27 cellular contexts compared by ENCODE assay signal in the genomic region with DNA sequence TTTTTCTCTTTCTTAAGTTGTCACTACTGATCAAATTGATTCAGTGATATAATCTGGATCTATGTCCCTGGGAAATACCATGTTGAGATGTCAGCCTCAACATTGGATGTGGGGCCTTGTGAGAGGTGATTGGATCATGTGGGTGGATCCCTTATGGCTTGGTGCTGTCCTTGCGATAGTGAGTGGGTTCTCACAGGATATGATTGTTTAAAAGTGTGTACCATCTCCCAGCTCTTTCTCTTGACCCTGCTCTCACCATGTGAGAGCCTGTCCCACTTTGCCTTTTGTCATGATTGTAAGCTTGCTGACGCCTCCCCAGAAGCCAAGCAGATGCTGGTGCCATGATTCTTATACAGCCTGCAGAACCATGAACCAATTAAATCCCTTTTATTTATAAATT.
"Had no signal": no experiment of that assay in that cellular context is flagged by ENCODE, and none has a peak within 500 bp of the region (broad histone marks: within the 10 kb centered on the region; RNA-seq: fewer than 3 reads in every experiment).

No MANE protein-coding gene starts in this region.

- H3K27ac Mint-ChIP-seq: activated naive CD4-positive, alpha-beta T cell treated with anti-CD3 and anti-CD28 coated beads, Interleukin-2, amount 50 U/mL, for 72 hours; activated T-cell treated with anti-CD3 and anti-CD28 coated beads, Interleukin-2, amount 50 U/mL, for 24 hours; activated T-helper 2 cell treated with anti-CD3 and anti-CD28 coated beads, Interferon-gamma antibody, Interleukin-2, Interleukin-4, amounts not matched to agents 10 μg/mL and 5 μg/mL and 100 μg/mL, durations not matched to agents 14 hours and 24 hours and 36 hours; T-helper 2 cell treated with Interferon-gamma antibody and Interleukin-4, amounts not matched to agents 5 μg/mL and 100 μg/mL, for 36 hours had no signal

- ATAC-seq: activated naive CD4-positive, alpha-beta T cell treated with anti-CD3 and anti-CD28 coated beads, Interleukin-2, amount 50 U/mL, for 72 hours; body of pancreas; heart right ventricle; left lung; lower lobe of right lung; pancreas had no signal

- H3K27me3 Mint-ChIP-seq: activated T-cell treated with anti-CD3 and anti-CD28 coated beads, Interleukin-2, amount 50 U/mL, for 24 hours had no signal

- H3K4me3 Mint-ChIP-seq: activated T-cell treated with anti-CD3 and anti-CD28 coated beads, Interleukin-2, amount 50 U/mL, for 24 hours; T-helper 2 cell treated with Interferon-gamma antibody and Interleukin-4, amounts not matched to agents 5 μg/mL and 100 μg/mL, for 36 hours had no signal

- DNase-seq: activated CD4-positive, alpha-beta T cell treated with anti-CD3 and anti-CD28 coated beads for 4 hours; activated CD4-positive, alpha-beta T cell treated with anti-CD3 and anti-CD28 coated beads, Interleukin-2, amount 50 U/mL, for 48 hours; activated CD4-positive, CD25-positive, alpha-beta regulatory T cell; activated CD8-positive, alpha-beta memory T cell treated with anti-CD3 and anti-CD28 coated beads, Interleukin-2, amount 50 U/mL, for 48 hours; activated T-cell treated with anti-CD3 and anti-CD28 coated beads, Interleukin-2, amount 50 U/mL, for 24 hours; adrenal gland; aorta; body of pancreas; cerebellar nuclear complex; colonic mucosa; effector CD8-positive, alpha-beta T cell; esophagus squamous epithelium; foreskin melanocyte; heart right ventricle; left lung; lower lobe of right lung; mesendoderm; nucleus accumbens; pancreas; sigmoid colon; small intestine; stimulated activated CD4-positive, alpha-beta T cell treated with anti-CD3 and anti-CD28 coated beads, Interleukin-4, amount 100 ng/mL, for 24 hours; stimulated activated naive CD4-positive, alpha-beta T cell; tibial artery had no signal

- H3K9me3 Mint-ChIP-seq: activated naive CD4-positive, alpha-beta T cell treated with anti-CD3 and anti-CD28 coated beads, Interleukin-2, amount 50 U/mL, for 72 hours; activated T-cell treated with anti-CD3 and anti-CD28 coated beads, Interleukin-2, amount 50 U/mL, for 24 hours; activated T-helper 2 cell treated with anti-CD3 and anti-CD28 coated beads, Interferon-gamma antibody, Interleukin-2, Interleukin-4, amounts not matched to agents 10 μg/mL and 5 μg/mL and 100 μg/mL, durations not matched to agents 14 hours and 24 hours and 36 hours; T-helper 2 cell treated with Interferon-gamma antibody and Interleukin-4, amounts not matched to agents 5 μg/mL and 100 μg/mL, for 36 hours had no signal
